26 cellular contexts compared by ENCODE assay signal in the genomic region with DNA sequence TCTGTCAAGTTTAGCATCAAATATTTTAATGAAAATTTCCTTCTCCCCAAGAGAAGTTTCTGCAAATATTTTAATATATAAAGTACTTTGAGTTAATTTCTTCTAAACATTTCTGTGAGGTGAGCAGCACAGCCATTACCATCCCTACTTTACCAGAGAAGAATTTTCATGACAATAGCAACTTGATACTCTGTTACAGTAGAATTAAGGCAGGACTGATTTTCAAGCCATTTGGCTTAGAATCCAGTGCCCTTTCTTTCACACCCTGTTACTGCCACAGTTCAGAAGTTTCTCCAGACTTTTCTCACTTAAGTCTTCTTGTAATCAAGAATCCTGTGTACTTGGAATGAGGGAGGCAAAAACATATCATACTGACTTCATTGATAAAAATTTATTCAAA.
"Had no signal": no experiment of that assay in that cellular context is flagged by ENCODE, and none has a peak within 500 bp of the region (broad histone marks: within the 10 kb centered on the region; RNA-seq: fewer than 3 reads in every experiment).

No MANE protein-coding gene starts in this region.

- H3K27ac ChIP-seq: coronary artery, parathyroid adenoma, thyroid gland, upper lobe of right lung, VCaP had no signal

- H3K27me3 Mint-ChIP-seq: activated naive CD8-positive, alpha-beta T cell treated with anti-CD3 and anti-CD28 coated beads, Interleukin-2, amount 10 ng/mL, durations not matched to agents 7 days and 5 days; naive thymus-derived CD8-positive, alpha-beta T cell; stimulated activated naive CD8-positive, alpha-beta T cell treated with anti-CD3 and anti-CD28 coated beads, Interleukin-15, Interleukin-2, amounts not matched to agents 100 ng/mL and 50 ng/mL, for 24 hours had no signal

- H3K27me3 ChIP-seq: thyroid gland, upper lobe of right lung had no signal

- DNase-seq: activated CD4-positive, alpha-beta T cell treated with anti-CD3 and anti-CD28 coated beads, Interleukin-2, amount 50 U/mL, for 1 hour; activated CD4-positive, CD25-positive, alpha-beta regulatory T cell treated with anti-CD3 and anti-CD28 coated beads, Interleukin-2, amount 50 U/mL, for 72 hours; activated naive CD4-positive, alpha-beta T cell; activated naive CD8-positive, alpha-beta T cell treated with anti-CD3 and anti-CD28 coated beads, Interleukin-2, amount 10 ng/mL, durations not matched to agents 7 days and 5 days; activated T-cell treated with anti-CD3 and anti-CD28 coated beads, Interleukin-2, amount 50 U/mL, for 4 hours; amniotic stem cell; cerebellar nuclear complex; foreskin melanocyte; glutamatergic neuron; hypothalamus; immature natural killer cell; naive thymus-derived CD8-positive, alpha-beta T cell; nucleus accumbens; right cardiac atrium; stimulated activated CD4-positive, alpha-beta T cell treated with anti-CD3 and anti-CD28 coated beads, Interleukin-12 subunit alpha, Interleukin-12 subunit beta, amount 100 ng/mL, for 4 hours; stimulated activated CD4-positive, alpha-beta T cell treated with anti-CD3 and anti-CD28 coated beads, Interleukin-4, amount 100 ng/mL, for 4 hours; substantia nigra; thyroid gland; upper lobe of right lung had no signal

- H3K4me1 Mint-ChIP-seq: activated naive CD8-positive, alpha-beta T cell treated with anti-CD3 and anti-CD28 coated beads, Interleukin-2, amount 10 ng/mL, durations not matched to agents 7 days and 5 days; immature natural killer cell; naive thymus-derived CD8-positive, alpha-beta T cell had no signal

- H3K36me3 Mint-ChIP-seq: activated naive CD8-positive, alpha-beta T cell treated with anti-CD3 and anti-CD28 coated beads, Interleukin-2, amount 10 ng/mL, durations not matched to agents 7 days and 5 days; immature natural killer cell; mesothelial cell of epicardium; naive thymus-derived CD8-positive, alpha-beta T cell had no signal

- H3K4me1 ChIP-seq: parathyroid adenoma, upper lobe of right lung had no signal

- H3K9me3 Mint-ChIP-seq: activated naive CD8-positive, alpha-beta T cell treated with anti-CD3 and anti-CD28 coated beads, Interleukin-2, amount 10 ng/mL, durations not matched to agents 7 days and 5 days; mesothelial cell of epicardium had no signal

- H3K9ac ChIP-seq: parathyroid adenoma had no signal

- H3K4me3 ChIP-seq: coronary artery, lung, thyroid gland, upper lobe of right lung had no signal

- H3K9me3 ChIP-seq: thyroid gland, upper lobe of right lung had no signal

- H3K79me2 ChIP-seq: parathyroid adenoma had no signal

- H3K36me3 ChIP-seq: thyroid gland, upper lobe of right lung had no signal

- H3K27ac Mint-ChIP-seq: activated naive CD8-positive, alpha-beta T cell treated with anti-CD3 and anti-CD28 coated beads, Interleukin-2, amount 10 ng/mL, durations not matched to agents 7 days and 5 days; activated T-helper 2 cell treated with anti-CD3 and anti-CD28 coated beads, Interferon-gamma antibody, Interleukin-2, Interleukin-4, amounts not matched to agents 10 μg/mL and 5 μg/mL and 100 μg/mL, durations not matched to agents 14 hours and 24 hours and 36 hours; immature natural killer cell; mesothelial cell of epicardium; naive thymus-derived CD8-positive, alpha-beta T cell; stimulated activated naive CD8-positive, alpha-beta T cell treated with anti-CD3 and anti-CD28 coated beads, Interleukin-15, Interleukin-2, amounts not matched to agents 100 ng/mL and 50 ng/mL, for 24 hours had no signal

- H3K4me3 Mint-ChIP-seq: activated naive CD8-positive, alpha-beta T cell treated with anti-CD3 and anti-CD28 coated beads, Interleukin-2, amount 10 ng/mL, durations not matched to agents 7 days and 5 days; activated T-cell treated with anti-CD3 and anti-CD28 coated beads, Interleukin-2, amount 50 U/mL, for 4 hours; immature natural killer cell; mesothelial cell of epicardium; naive thymus-derived CD8-positive, alpha-beta T cell; stimulated activated naive CD8-positive, alpha-beta T cell treated with anti-CD3 and anti-CD28 coated beads, Interleukin-15, Interleukin-2, amounts not matched to agents 100 ng/mL and 50 ng/mL, for 24 hours had no signal

- H2AFZ ChIP-seq: parathyroid adenoma had no signal
